1 cellular context compared by ENCODE assay signal in genomic region chr1:156464825-156465452, GRCh38.
TF ChIP-seq lines count a peak whose summit lies in the region.

No MANE protein-coding gene starts in this region.

TF ChIP-seq in GM12878, 131 proteins besides CTCF, POLR2A, EP300 and RAD21:
- no peak for TF ChIP-seq SUPT20H (IDR thresholded peaks at IDR 0.05; ENCODE audit: borderline replicate concordance, control insufficient read depth, low read depth, low read length)
- TF ChIP-seq PML (IDR thresholded peaks at IDR 0.05; ENCODE audit: low read length), result 0 out of 2 replicates have a peak, but pooled peaks have one; percentile 31
- no peak for TF ChIP-seq CBX3 (IDR thresholded peaks at IDR 0.05; ENCODE audit: borderline replicate concordance, low read depth)
- TF ChIP-seq RUNX3 (IDR thresholded peaks at IDR 0.05; ENCODE audit: low read length), result no peak
- TF ChIP-seq GABPA (IDR thresholded peaks at IDR 0.05; ENCODE audit: low read depth), result no peak
